ENCODE assay signal across 1 cellular context in genomic region chr14:101961011-101961721, GRCh38.
A peak's percentile ranks its signal among the peaks of the same experiment; 100 is the strongest.
TF ChIP-seq lines count a peak whose summit lies in the region.

No MANE protein-coding gene starts in this region.

TF ChIP-seq in HepG2, 621 proteins besides CTCF, POLR2A, EP300 and RAD21 (continued from another document and continues in another):
- no peak for TF ChIP-seq ZHX2 (IDR thresholded peaks at IDR 0.05; ENCODE audit: low read depth)
- no peak for TF ChIP-seq ZHX2 (CRISPR knock-in tag; IDR thresholded peaks at IDR 0.05; ENCODE audit: borderline replicate concordance)
- TF ChIP-seq TAF1 (CRISPR knock-in tag; IDR thresholded peaks at IDR 0.05): no peak
- 0 out of 2 replicates have a peak, but pooled peaks have one; percentile 25 for TF ChIP-seq YEATS2 (CRISPR knock-in tag; IDR thresholded peaks at IDR 0.05; ENCODE audit: borderline replicate concordance)
- 0 out of 2 replicates have a peak, but pooled peaks have one; percentile 27 for TF ChIP-seq ZNF441 (CRISPR knock-in tag; IDR thresholded peaks at IDR 0.05; ENCODE audit: borderline replicate concordance)
- no peak for TF ChIP-seq ZBTB4 (CRISPR knock-in tag; IDR thresholded peaks at IDR 0.05; ENCODE audit: borderline replicate concordance)
- TF ChIP-seq ZNF367 (CRISPR knock-in tag; IDR thresholded peaks at IDR 0.05; ENCODE audit: borderline replicate concordance): no peak
- no peak for TF ChIP-seq ZNF607 (CRISPR knock-in tag; IDR thresholded peaks at IDR 0.05; ENCODE audit: borderline replicate concordance)
- no peak for TF ChIP-seq ZNF678 (CRISPR knock-in tag; IDR thresholded peaks at IDR 0.05)
- TF ChIP-seq ZNF761 (CRISPR knock-in tag; conservative IDR thresholded peaks at IDR 0.05): no peak
- peak; percentile 41; the same call in 1 of the 2 replicates for TF ChIP-seq PATZ1 (CRISPR knock-in tag; IDR thresholded peaks at IDR 0.05)
- TF ChIP-seq HDAC2 (CRISPR knock-in tag; IDR thresholded peaks at IDR 0.05): peak; percentile 55; the same call in 1 of the 2 replicates
- no peak for TF ChIP-seq ZNF281 (CRISPR knock-in tag; IDR thresholded peaks at IDR 0.05; ENCODE audit: borderline replicate concordance)
- TF ChIP-seq ZNF501 (CRISPR knock-in tag; IDR thresholded peaks at IDR 0.05): no peak
- TF ChIP-seq ZFP36 (IDR thresholded peaks at IDR 0.05; ENCODE audit: borderline replicate concordance, low read depth, low read length, partially characterized antibody): no peak
- TF ChIP-seq CHD4 (IDR thresholded peaks at IDR 0.05; ENCODE audit: borderline replicate concordance, low read length): no peak
- TF ChIP-seq PPARG (CRISPR knock-in tag; conservative IDR thresholded peaks at IDR 0.05): no peak
- no peak for TF ChIP-seq NFKBIZ (CRISPR knock-in tag; IDR thresholded peaks at IDR 0.05)
- TF ChIP-seq REXO4 (CRISPR knock-in tag; IDR thresholded peaks at IDR 0.05; ENCODE audit: borderline replicate concordance): no peak
- TF ChIP-seq ZNF138 (CRISPR knock-in tag; IDR thresholded peaks at IDR 0.05; ENCODE audit: low read depth): no peak
- TF ChIP-seq RARA (CRISPR knock-in tag; IDR thresholded peaks at IDR 0.05): 0 out of 2 replicates have a peak, but pooled peaks have one; percentile 5
- no peak for TF ChIP-seq THRA (CRISPR knock-in tag; IDR thresholded peaks at IDR 0.05; ENCODE audit: borderline replicate concordance)
- peak; percentile 69; the same call in 1 of the 2 replicates for TF ChIP-seq NFAT5 (CRISPR knock-in tag; IDR thresholded peaks at IDR 0.05)
- no peak for TF ChIP-seq SRSF1 (optimal IDR thresholded peaks at IDR 0.05; ENCODE audit: low read depth, low read length)
- TF ChIP-seq PHF21A (CRISPR knock-in tag; IDR thresholded peaks at IDR 0.05): no peak
- TF ChIP-seq ZBTB49 (CRISPR knock-in tag; IDR thresholded peaks at IDR 0.05; ENCODE audit: borderline replicate concordance): no peak
- TF ChIP-seq GATAD1 (CRISPR knock-in tag; IDR thresholded peaks at IDR 0.05): no peak
- no peak for TF ChIP-seq ZNF7 (CRISPR knock-in tag; IDR thresholded peaks at IDR 0.05)
- peak; percentile 53 for TF ChIP-seq ZBTB7B (CRISPR knock-in tag; IDR thresholded peaks at IDR 0.05)
- TF ChIP-seq ZFP1 (CRISPR knock-in tag; IDR thresholded peaks at IDR 0.05): no peak
- no peak for TF ChIP-seq ZNF44 (CRISPR knock-in tag; IDR thresholded peaks at IDR 0.05)
- TF ChIP-seq PCBP2 (optimal IDR thresholded peaks at IDR 0.05; ENCODE audit: low read depth, low read length, poor library complexity, severe bottlenecking): no peak
- no peak for TF ChIP-seq PAWR (CRISPR knock-in tag; IDR thresholded peaks at IDR 0.05; ENCODE audit: borderline replicate concordance)
- TF ChIP-seq KAT7 (CRISPR knock-in tag; IDR thresholded peaks at IDR 0.05; ENCODE audit: borderline replicate concordance): no peak
